24 cellular contexts compared by ENCODE assay signal in genomic region chr1:236497908-236498307, GRCh38. TPM values are rescaled to one million over a fixed set of nuclear protein-coding genes. Genes with fewer than 3 reads are reported as not detected.
DNase-seq lines count a peak whose midpoint lies in the region; ATAC-seq, FAIRE-seq and TF ChIP-seq lines count a peak whose summit lies in the region.
"Had no signal": no experiment of that assay in that cellular context is flagged by ENCODE, and none has a peak within 500 bp of the region (broad histone marks: within the 10 kb centered on the region; RNA-seq: fewer than 3 reads in every experiment).

No MANE protein-coding gene starts in this region.

- H3K9me3 Mint-ChIP-seq in WTC11 = no peaks in the 10 kb centered on the region
- H3K9me3 Mint-ChIP-seq: CD14-positive monocyte; CD4-positive, alpha-beta memory T cell; CD8-positive, alpha-beta memory T cell had no signal

- H3K4me1 ChIP-seq in HepG2 (ENCODE audit: insufficient read depth, low read length) (peaks cover 76% of the 10 kb centered on the region), right lobe of liver (peaks cover 0 to under 1% (median 0%) of the 10 kb centered on the region in 4 donors), Panc1 (ENCODE audit: control insufficient read depth, insufficient read depth, low read length) (peaks cover 16% of the 10 kb centered on the region), K562 (replicated peaks in 1 of 2; ENCODE audit: control insufficient read depth in 2 of 2, insufficient read depth in 2 of 2, low read length in 2 of 2) (peaks cover 2 to 7% of the 10 kb centered on the region in 2 experiments; a peak in 4 of 5 replicates)
- H3K4me1 ChIP-seq: BE2C had no signal

- FAIRE-seq in HepG2 (lab: Jason Lieb, UNC) (no peak), K562 (lab: Jason Lieb, UNC) (no peak)
- FAIRE-seq: A204.1, D721Med, GM12891, GM19239 had no signal

- no peak for TF ChIP-seq POLR2A in HepG2 (IDR thresholded peaks at IDR 0.05; ENCODE audit: insufficient read depth in 1 of 2, low read depth in 2 of 2, low read length in 2 of 2)
- no peak for TF ChIP-seq POLR2A in right lobe of liver (IDR thresholded peaks at IDR 0.05)
- no peak for TF ChIP-seq POLR2A in K562 (conservative IDR thresholded peaks at IDR 0.05)

- no peaks in the 10 kb centered on the region for H3K27me3 Mint-ChIP-seq in WTC11 (ENCODE audit: low read depth)
- H3K27me3 Mint-ChIP-seq: CD4-positive, alpha-beta memory T cell had no signal

- H3K36me3 Mint-ChIP-seq in WTC11 = no peaks in the 10 kb centered on the region
- H3K36me3 Mint-ChIP-seq: CD14-positive monocyte; CD4-positive, alpha-beta memory T cell; CD4-positive, CD25-positive, alpha-beta regulatory T cell; CD8-positive, alpha-beta memory T cell had no signal

- TF ChIP-seq EP300 in HepG2 (IDR thresholded peaks at IDR 0.05; ENCODE audit: low read depth in 2 of 2, low read length in 2 of 2) (no peak), HepG2 (CRISPR knock-in tag; IDR thresholded peaks at IDR 0.05; ENCODE audit: borderline replicate concordance) (no peak), K562 (IDR thresholded peaks at IDR 0.05; ENCODE audit: low read length) (no peak)

- 76% methylated on average over 6 of the region's 6 CpGs for WGBS in HepG2 (ENCODE audit: low lambda C conversion rate)
- 88% methylated on average over 5 of the region's 6 CpGs for WGBS in right lobe of liver (ENCODE audit: insufficient coverage, low coverage, low lambda C conversion rate, missing lambda C conversion rate)
- 31% methylated on average over 6 of the region's 6 CpGs for WGBS in K562 (ENCODE audit: insufficient coverage, low coverage, missing lambda C conversion rate)

- no peak overlapping the region for H3K4me3 Mint-ChIP-seq in WTC11
- H3K4me3 Mint-ChIP-seq: CD4-positive, alpha-beta memory T cell; CD4-positive, CD25-positive, alpha-beta regulatory T cell; CD8-positive, alpha-beta memory T cell had no signal

- in situ Hi-C loops in HepG2 (cut with HindIII; ENCODE audit: extremely low pct_ligation_motif_present, low pct_unique_long_range_greater_than_20kb) (no loop called here), Panc1 (cut with HindIII; ENCODE audit: low pct_unique_long_range_greater_than_20kb, low sequenced_read_pairs) (no loop called here), K562 (cut with MboI) (loop anchor here (25.0 kb wide), 1 partner anchor 889 kb away; no protein-coding TSS in a partner anchor)

- intact Hi-C loops in HepG2 (cut with micrococcal nuclease; ENCODE audit: unreplicated experiment) = no loop called here
- intact Hi-C loops in right lobe of liver (cut with DNase I) = no loop called here
- intact Hi-C loops in Panc1 (cut with micrococcal nuclease; ENCODE audit: unreplicated experiment) = loop anchor here (10.0 kb wide), 1 partner anchor 393 kb away; no protein-coding TSS in a partner anchor
- intact Hi-C loops in K562 (cut with micrococcal nuclease) = no loop called here

- no peak for DNase-seq in HepG2 (ENCODE audit: low spot score)
- DNase-seq in right lobe of liver = no peak
- no peak for DNase-seq in Panc1 (ENCODE audit: low read depth, low spot score)
- DNase-seq in WTC11 (ENCODE audit: low spot score) = no peak
- DNase-seq in K562 (ENCODE audit: extremely low read depth in 1 of 4, low spot score in 3 of 4) = no peak
- no peak for DNase-seq in NK-92 (lab: John Stamatoyannopoulos, UW; ENCODE audit: unreplicated experiment)
- DNase-seq in 8988T = no peak
- DNase-seq: ACHN; BE2C; C1 segment of cervical spinal cord; Calu3; CD4-positive, alpha-beta memory T cell; CD4-positive, CD25-positive, alpha-beta regulatory T cell; CD8-positive, alpha-beta memory T cell; COR-L47; DMS79 treated with DMSO at 0.1 percent for 48 hours; GDM1 had no signal

- TF ChIP-seq CTCF in HepG2 (CRISPR knock-in tag; IDR thresholded peaks at IDR 0.05) = no peak
- TF ChIP-seq CTCF in right lobe of liver (IDR thresholded peaks at IDR 0.05) = no peak
- no peak for TF ChIP-seq CTCF in Panc1 (IDR thresholded peaks at IDR 0.05)
- TF ChIP-seq CTCF in WTC11 (IDR thresholded peaks at IDR 0.05) = no peak
- TF ChIP-seq CTCF in K562 (IDR thresholded peaks at IDR 0.05 in 2 of 3, conservative IDR thresholded peaks at IDR 0.05 in 1 of 3; ENCODE audit: insufficient read depth in 2 of 3, low read depth in 1 of 3, low read length in 3 of 3) = no peak

- H3K4me2 ChIP-seq in HepG2 (ENCODE audit: low read depth, low read length) (no peak overlapping the region), K562 (ENCODE audit: insufficient read depth, low read length) (no peak overlapping the region)
- H3K4me2 ChIP-seq: BLaER1 had no signal

- no peak overlapping the region for H3K27ac ChIP-seq in HepG2 (ENCODE audit: extremely low read length, insufficient read depth, low read length)
- no peak overlapping the region for H3K27ac ChIP-seq in right lobe of liver
- peak overlapping the region; percentile 78; the same call in 1 of the 2 replicates for H3K27ac ChIP-seq in Panc1 (ENCODE audit: low read length)
- no peak overlapping the region for H3K27ac ChIP-seq in K562 (ENCODE audit: extremely low read depth, low read depth, low read length)
- H3K27ac ChIP-seq: BLaER1 had no signal

- H3K27me3 ChIP-seq in HepG2 (ENCODE audit: control insufficient read depth in 1 of 2, insufficient read depth in 2 of 2, low read length in 2 of 2) (no peaks in the 10 kb centered on the region), right lobe of liver (no peaks in the 10 kb centered on the region), Panc1 (ENCODE audit: control insufficient read depth, insufficient read depth, low read length) (no peaks in the 10 kb centered on the region), K562 (ENCODE audit: control insufficient read depth in 2 of 2, insufficient read depth in 2 of 2, low read length in 2 of 2) (peaks cover 0 to 5% of the 10 kb centered on the region in 2 experiments; a peak in 2 of 5 replicates)
- H3K27me3 ChIP-seq: BE2C, BLaER1 had no signal

- no peaks in the 10 kb centered on the region for H3K79me2 ChIP-seq in HepG2 (ENCODE audit: insufficient read depth, low read length)
- no peaks in the 10 kb centered on the region for H3K79me2 ChIP-seq in K562 (ENCODE audit: control insufficient read depth, insufficient read depth, low read length)

- H3K27ac Mint-ChIP-seq in WTC11 = no peak overlapping the region
- H3K27ac Mint-ChIP-seq: CD4-positive, CD25-positive, alpha-beta regulatory T cell had no signal

- CTCF ChIA-PET in HepG2 (lab: Yijun Ruan, JAX; ENCODE audit: low intra/inter-chr PET ratio, low total read pairs) = no interaction called here
- CTCF ChIA-PET in Panc1 (lab: Charles Lee) = no interaction called here
- CTCF ChIA-PET in WTC11 (lab: Charles Lee) = no interaction called here
- CTCF ChIA-PET in K562 (lab: Yijun Ruan, JAX; ENCODE audit: low intra/inter-chr PET ratio) = no interaction called here

- no peak overlapping the region for H3K9ac ChIP-seq in HepG2 (ENCODE audit: insufficient read depth, low read depth, low read length)
- H3K9ac ChIP-seq in K562 (ENCODE audit: insufficient read depth in 1 of 2, low read depth in 2 of 2, low read length in 2 of 2) = no peak overlapping the region
- H3K9ac ChIP-seq: BLaER1 had no signal

- ATAC-seq in HepG2 (no peak), right lobe of liver (no peak), Panc1 (no peak), WTC11 (no peak), K562 (no peak), HG02642 (IDR thresholded peaks at IDR 0.05; ENCODE audit: poor library complexity, unreplicated experiment) (no peak)

- no peaks in the 10 kb centered on the region for H3K36me3 ChIP-seq in HepG2 (replicated peaks in 1 of 2; ENCODE audit: control insufficient read depth in 1 of 2, insufficient read depth in 2 of 2, low read length in 2 of 2)
- no peaks in the 10 kb centered on the region for H3K36me3 ChIP-seq in right lobe of liver
- no peaks in the 10 kb centered on the region for H3K36me3 ChIP-seq in Panc1 (ENCODE audit: control insufficient read depth, insufficient read depth, low read length)
- H3K36me3 ChIP-seq in K562 (ENCODE audit: control insufficient read depth, insufficient read depth, low read length) = no peaks in the 10 kb centered on the region
- H3K36me3 ChIP-seq: BE2C, BLaER1 had no signal

- POLR2A ChIA-PET in HepG2 (lab: Yijun Ruan, JAX) (interaction anchor here (1.4 kb wide), 1 partner anchor 18 kb away, joined by 3 read pairs; no protein-coding TSS in a partner anchor), Panc1 (lab: Charles Lee) (no interaction called here), WTC11 (lab: Charles Lee) (no interaction called here), K562 (lab: Yijun Ruan, JAX) (interaction anchor here (0.6 kb wide), 1 partner anchor 465 kb away, joined by 3 read pairs; no protein-coding TSS in a partner anchor)

- H3K4me3 ChIP-seq in HepG2 (replicated peaks in 1 of 3; ENCODE audit: insufficient read depth in 1 of 3, low read depth in 2 of 3, low read length in 3 of 3) = no peak overlapping the region
- no peak overlapping the region for H3K4me3 ChIP-seq in right lobe of liver
- no peak overlapping the region for H3K4me3 ChIP-seq in Panc1 (ENCODE audit: low read depth in 2 of 2, low read length in 2 of 2)
- no peak overlapping the region for H3K4me3 ChIP-seq in K562
- H3K4me3 ChIP-seq: BLaER1 had no signal

- BruUV-seq in HepG2 (replicated peaks; lab: Mats Ljungman, UMichigan) (no TSS peak), Panc1 (replicated peaks; lab: Mats Ljungman, UMichigan) (no TSS peak), K562 (replicated peaks; lab: Mats Ljungman, UMichigan) (no TSS peak)

- H3K9me3 ChIP-seq in HepG2 (ENCODE audit: low read length) (no peaks in the 10 kb centered on the region), right lobe of liver (no peaks in the 10 kb centered on the region), Panc1 (ENCODE audit: control insufficient read depth, insufficient read depth, low read depth, low read length) (no peaks in the 10 kb centered on the region), K562 (replicated peaks; ENCODE audit: control insufficient read depth, insufficient read depth, low read depth, low read length) (no peaks in the 10 kb centered on the region)
- H3K9me3 ChIP-seq: BE2C, BLaER1 had no signal

- H3K9me1 ChIP-seq in K562 (ENCODE audit: control insufficient read depth, insufficient read depth, low read length) = no peaks in the 10 kb centered on the region

- peaks cover 26% of the 10 kb centered on the region for H3K4me1 Mint-ChIP-seq in WTC11

- H4K20me1 ChIP-seq in HepG2 (ENCODE audit: insufficient read depth, low read length) (no peaks in the 10 kb centered on the region), K562 (replicated peaks; ENCODE audit: control insufficient read depth, insufficient read depth, low read length) (no peaks in the 10 kb centered on the region)
- H4K20me1 ChIP-seq: BLaER1 had no signal

- H2AFZ ChIP-seq in HepG2 (ENCODE audit: low read length) (no peak overlapping the region), K562 (ENCODE audit: low read depth, low read length) (no peak overlapping the region)

- TF ChIP-seq RAD21 in HepG2 (CRISPR knock-in tag; IDR thresholded peaks at IDR 0.05) (no peak), K562 (CRISPR knock-in tag; conservative IDR thresholded peaks at IDR 0.05 in 1 of 2, IDR thresholded peaks at IDR 0.05 in 1 of 2) (no peak)

RNA-seq across cellular contexts. Expression of gene LGALS8, which starts 25.9 kb away (rescaled TPM):
- total RNA-seq in HepG2 (2016; rRNA removed; fragmentation: Illumina TruSeq; extraction: Trizol) (29.3 and 42.1 TPM in 2 replicates), right lobe of liver (10 to 100 TPM; 30.4 to 69.3 (median 42.3) TPM), Panc1 (2021; ENCODE audit: unreplicated experiment) (221 TPM), WTC11 (2021) (8.6 to 10.3 TPM (median 10.1 TPM) in 3 replicates), K562 (2014; rRNA removed) (47.4 and 57.4 TPM in 2 replicates), K562 (2014; rRNA removed; fragmentation: Illumina TruSeq; extraction: Trizol) (69.1 and 93.7 TPM in 2 replicates), K562 (2015; rRNA removed; fragmentation: Illumina TruSeq; extraction: Trizol) (66.6 and 74.1 TPM in 2 replicates), K562 (2021) (53.5 and 59.1 TPM in 2 replicates)
- 8.7 and 9.3 TPM in 2 replicates for total RNA-seq in HepG2 (2016; cell fraction: cytosol; rRNA removed; fragmentation: Illumina TruSeq; extraction: Trizol; ENCODE audit: low read depth)
- 33.2 and 42.9 TPM in 2 replicates for total RNA-seq in HepG2 (2016; cell fraction: insoluble cytoplasmic fraction; rRNA removed; fragmentation: Illumina TruSeq; extraction: Trizol)
- total RNA-seq in HepG2 (2016; cell fraction: membrane; rRNA removed; fragmentation: Illumina TruSeq; extraction: Trizol) = 9.5 and 12.0 TPM in 2 replicates
- 34.9 and 35.8 TPM in 2 replicates for total RNA-seq in HepG2 (2016; cell fraction: nucleus; rRNA removed; fragmentation: Illumina TruSeq; extraction: Trizol)
- polyA plus RNA-seq in HepG2 (2011; rRNA removed) (139 and 185 TPM in 2 replicates), K562 (2011; rRNA removed) (65.2 and 70.3 TPM in 2 replicates), K562 (2014; fragmentation: Illumina TruSeq; extraction: Trizol) (69.4 and 79.8 TPM in 2 replicates), K562 (2014; fragmentation: Nextera tagmentation; extraction: Ambion mirVana) (10 to 100 TPM; 62.7 to 87.7 TPM), K562 (2014; rRNA removed) (71.0 and 82.8 TPM in 2 replicates)
- 73.1 and 90.2 TPM in 2 replicates for polyA plus RNA-seq in HepG2 (2011; cell fraction: cytosol; rRNA removed)
- 364 and 373 TPM in 2 replicates for polyA plus RNA-seq in HepG2 (2011; cell fraction: nucleus; rRNA removed)
- polyA plus RNA-seq in HepG2 (2012) = 85.0 and 141 TPM in 2 replicates
- polyA plus RNA-seq in HepG2 (2016; cell fraction: cytosol; fragmentation: Illumina TruSeq; extraction: Trizol; ENCODE audit: low read depth) = 3.5 and 4.0 TPM in 2 replicates
- polyA plus RNA-seq in HepG2 (2016; cell fraction: insoluble cytoplasmic fraction; fragmentation: Illumina TruSeq; extraction: Trizol; ENCODE audit: low read depth) = 37.9 and 40.2 TPM in 2 replicates
- polyA plus RNA-seq in HepG2 (2016; cell fraction: membrane; fragmentation: Illumina TruSeq; extraction: Trizol; ENCODE audit: low read depth) = 5.3 and 7.0 TPM in 2 replicates
- polyA plus RNA-seq in HepG2 (2016; cell fraction: nucleus; fragmentation: Illumina TruSeq; extraction: Trizol; ENCODE audit: insufficient read depth, low read depth) = 40.4 and 41.7 TPM in 2 replicates
- polyA minus RNA-seq in HepG2 (2011; rRNA and poly(A)+ RNA removed; ENCODE audit: low replicate concordance) = 0.05 and 121 TPM in 2 replicates
- 79.2 and 81.2 TPM in 2 replicates for polyA minus RNA-seq in HepG2 (2011; cell fraction: cytosol; rRNA and poly(A)+ RNA removed)
- polyA minus RNA-seq in HepG2 (2011; cell fraction: nucleus; rRNA and poly(A)+ RNA removed) = 325 and 368 TPM in 2 replicates
- polyA plus RNA-seq in Panc1 (2012; ENCODE audit: insufficient read length) = 242 TPM
- 123 and 174 TPM in 2 replicates for total RNA-seq in K562 (2011; cell fraction: chromatin; rRNA removed; ENCODE audit: low replicate concordance)
- total RNA-seq in K562 (2011; cell fraction: nucleolus; rRNA removed) = 65.5 and 71.3 TPM in 2 replicates
- 91.4 and 121 TPM in 2 replicates for total RNA-seq in K562 (2011; cell fraction: nucleoplasm; rRNA removed)
- 20.6 and 40.3 TPM in 2 replicates for polyA plus RNA-seq in K562 (2011; cell fraction: cytosol; rRNA removed)
- 190 and 230 TPM in 2 replicates for polyA plus RNA-seq in K562 (2011; cell fraction: nucleus; rRNA removed)
- polyA plus RNA-seq in K562 (2012) = 66.1 and 79.9 TPM in 2 replicates
- polyA minus RNA-seq in K562 (2011; rRNA and poly(A)+ RNA removed) = 67.2 and 83.5 TPM in 2 replicates
- polyA minus RNA-seq in K562 (2011; cell fraction: cytosol; rRNA and poly(A)+ RNA removed) = 24.7 and 31.0 TPM in 2 replicates
- 64.2 and 87.4 TPM in 2 replicates for polyA minus RNA-seq in K562 (2011; cell fraction: nucleus; rRNA and poly(A)+ RNA removed)

Comparison
In these comparisons a context has a peak if more than half of its experiments do, and no peak if none do; other contexts are left out.
1. POLR2A ChIA-PET loops: an anchor here in HepG2 (1.4 kb wide) and K562 (0.6 kb wide); none called in Panc1 and WTC11.
2. Of the 241 proteins assayed by ChIP-seq in both HepG2 and K562: peak only in HepG2: none; only in K562: none; in both: ZNF121; in neither: 240.